Comparison of ENCODE assay signal across 9 cellular contexts in the genomic region with DNA sequence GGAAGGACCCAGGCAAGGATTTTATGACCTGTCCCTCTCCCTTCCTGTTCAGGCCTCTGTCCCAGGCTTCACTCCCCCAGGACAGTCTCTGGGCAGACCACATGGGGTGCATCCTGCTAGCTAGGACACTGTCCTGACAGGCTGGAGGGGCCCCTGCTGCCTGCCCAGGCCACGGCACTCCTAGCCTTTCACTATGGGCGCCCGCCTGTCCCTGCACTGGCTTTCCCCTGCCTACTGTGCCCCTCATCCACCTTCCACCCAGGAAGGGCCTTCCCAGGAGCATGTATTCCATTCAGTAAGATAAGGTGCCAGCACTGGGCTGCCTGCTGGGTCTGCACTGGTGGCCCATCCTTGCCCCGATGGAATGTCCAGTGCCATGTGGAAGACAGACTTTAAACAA.
DNase-seq lines count a peak whose midpoint lies in the region; ATAC-seq, FAIRE-seq and TF ChIP-seq lines count a peak whose summit lies in the region.
"Had no signal": no experiment of that assay in that cellular context is flagged by ENCODE, and none has a peak within 500 bp of the region (broad histone marks: within the 10 kb centered on the region; RNA-seq: fewer than 3 reads in every experiment).

No MANE protein-coding gene starts in this region.

- H3K4me3 Mint-ChIP-seq in CD4-positive, CD25-positive, alpha-beta regulatory T cell, result no peak overlapping the region

- H3K56ac ChIP-seq in H1 (replicated peaks; ENCODE audit: insufficient read length, low read depth, low read length), result no peak overlapping the region

- H3K4ac ChIP-seq in H1 (replicated peaks; ENCODE audit: insufficient read length, low read depth, low read length), result no peak overlapping the region
- H3K4ac ChIP-seq in trophoblast cell (ENCODE audit: low read depth, low read length), result no peak overlapping the region

- TF ChIP-seq EP300 in H1 (IDR thresholded peaks at IDR 0.05; ENCODE audit: borderline replicate concordance in 1 of 2, low read depth in 2 of 2, low read length in 2 of 2), result no peak

- 81% methylated on average over 3 of the region's 4 CpGs; no CpG with 5 or more reads in 1 of the 2 experiments for WGBS in H1 (ENCODE audit: extremely low coverage in 1 of 2, insufficient coverage in 1 of 2, insufficient read length in 1 of 2, insufficient replicate concordance in 2 of 2, low coverage in 1 of 2, low lambda C conversion rate in 2 of 2, missing lambda C conversion rate in 1 of 2), 2 experiments
- WGBS in trophoblast cell (ENCODE audit: extremely low coverage, insufficient coverage, insufficient read length), result no CpG with 5 or more reads among the region's 4 CpGs

- H3K36me3 Mint-ChIP-seq in CD4-positive, CD25-positive, alpha-beta regulatory T cell, result peaks cover 6% of the 10 kb centered on the region

- peaks cover 27% of the 10 kb centered on the region for H3K4me1 ChIP-seq in CD4-positive, CD25-positive, alpha-beta regulatory T cell (ENCODE audit: control insufficient read depth, insufficient read depth, low read length, poor library complexity, severe bottlenecking)
- H3K4me1 ChIP-seq in H1 (replicated peaks in 1 of 4; ENCODE audit: control insufficient read depth in 3 of 4, insufficient read depth in 4 of 4, low read length in 3 of 4), result peaks cover 0 to 4% (median 0%) of the 10 kb centered on the region in 4 experiments; a peak in 2 of 7 replicates
- H3K4me1 ChIP-seq in trophoblast cell (ENCODE audit: control insufficient read depth in 1 of 2, insufficient read depth in 2 of 2, low read length in 2 of 2), result peaks cover 6 to 10% of the 10 kb centered on the region in 2 experiments

- peak overlapping the region in 2 of 3 donors; percentile 69 to 90 for H3K27ac Mint-ChIP-seq in CD4-positive, CD25-positive, alpha-beta regulatory T cell

- H3K4me2 ChIP-seq in H1 (ENCODE audit: insufficient read depth in 1 of 2, low read depth in 2 of 2, low read length in 2 of 2) (no peak overlapping the region), trophoblast cell (ENCODE audit: low read length) (no peak overlapping the region)

- H4K8ac ChIP-seq in H1 (ENCODE audit: extremely low read depth, insufficient read depth, low read length) (peak overlapping the region; percentile 63; the same call in 1 of the 2 replicates), trophoblast cell (ENCODE audit: low read depth, low read length) (no peak overlapping the region)

- H3K23me2 ChIP-seq in H1 (ENCODE audit: low read depth, low read length), result no peaks in the 10 kb centered on the region

- no peak for ATAC-seq in CD4-positive, CD25-positive, alpha-beta regulatory T cell (ENCODE audit: low read depth in 2 of 2)
- ATAC-seq in HG03439 (IDR thresholded peaks at IDR 0.05; ENCODE audit: unreplicated experiment), result no peak

- no peak overlapping the region for H3K23ac ChIP-seq in H1 (ENCODE audit: insufficient read length)
- no peak overlapping the region for H3K23ac ChIP-seq in trophoblast cell (ENCODE audit: low read length)

- H2AFZ ChIP-seq in H1 (ENCODE audit: low read length) (no peak overlapping the region), trophoblast cell (ENCODE audit: insufficient read depth, low read length, poor library complexity) (no peak overlapping the region)

- H2AK5ac ChIP-seq in H1 (ENCODE audit: low read depth, low read length) (no peak overlapping the region), trophoblast cell (ENCODE audit: low read length) (peak overlapping the region; percentile 14)

- H3K9me3 Mint-ChIP-seq in CD4-positive, CD25-positive, alpha-beta regulatory T cell, result no peaks in the 10 kb centered on the region

- H3K9ac ChIP-seq in H1 (replicated peaks in 1 of 4; ENCODE audit: extremely low read depth in 1 of 4, low read depth in 3 of 4, low read length in 3 of 4) (no peak overlapping the region), trophoblast cell (ENCODE audit: low read length) (no peak overlapping the region)

- H3K9me3 ChIP-seq in CD4-positive, CD25-positive, alpha-beta regulatory T cell (ENCODE audit: control insufficient read depth in 2 of 2, low read length in 2 of 2), result no peaks in the 10 kb centered on the region
- H3K9me3 ChIP-seq in H1 (ENCODE audit: insufficient read depth in 2 of 2, low read depth in 1 of 2, low read length in 1 of 2), result no peaks in the 10 kb centered on the region
- peaks cover 5% of the 10 kb centered on the region for H3K9me3 ChIP-seq in trophoblast cell (ENCODE audit: insufficient read depth, low read depth, low read length)

- peaks cover 0 to 3% of the 10 kb centered on the region in 2 experiments for H4K20me1 ChIP-seq in H1 (replicated peaks in 1 of 2; ENCODE audit: control insufficient read depth in 1 of 2, insufficient read depth in 2 of 2, low read length in 2 of 2)

- H4K5ac ChIP-seq in H1 (ENCODE audit: insufficient read length, low read depth, low read length), result no peak overlapping the region

- H3K14ac ChIP-seq in H1 (ENCODE audit: insufficient read length) (no peak overlapping the region), trophoblast cell (ENCODE audit: low read length) (peak overlapping the region; percentile 26)

- no peak overlapping the region; the same call in 1 of the 2 replicates for H2BK15ac ChIP-seq in H1 (ENCODE audit: low read length)

- no peak overlapping the region for H3K18ac ChIP-seq in H1 (ENCODE audit: extremely low read depth, low read length)
- H3K18ac ChIP-seq in trophoblast cell (ENCODE audit: low read length), result no peak overlapping the region

- TF ChIP-seq POLR2A in H1 (IDR thresholded peaks at IDR 0.05; ENCODE audit: control extremely low read depth in 1 of 2, low read depth in 2 of 2, low read length in 2 of 2), result no peak

- H3K36me3 ChIP-seq in CD4-positive, CD25-positive, alpha-beta regulatory T cell (ENCODE audit: control insufficient read depth, insufficient read depth, low read length), result peaks cover 2% of the 10 kb centered on the region
- H3K36me3 ChIP-seq in H1 (ENCODE audit: control insufficient read depth in 2 of 4, insufficient read depth in 4 of 4, low read length in 3 of 4) (no peaks in the 10 kb centered on the region), trophoblast cell (ENCODE audit: control insufficient read depth in 1 of 2, insufficient read depth in 2 of 2, low read length in 2 of 2) (no peaks in the 10 kb centered on the region)

- H2BK120ac ChIP-seq in H1 (replicated peaks; ENCODE audit: low read depth, low read length) (no peak overlapping the region), trophoblast cell (ENCODE audit: insufficient read depth, low read length, poor library complexity) (no peak overlapping the region)

- H3K27me3 ChIP-seq in CD4-positive, CD25-positive, alpha-beta regulatory T cell (ENCODE audit: control insufficient read depth, insufficient read depth, low read length), result no peaks in the 10 kb centered on the region
- no peaks in the 10 kb centered on the region for H3K27me3 ChIP-seq in H1 (replicated peaks in 1 of 4; ENCODE audit: control insufficient read depth in 3 of 4, extremely low read depth in 1 of 4, insufficient read depth in 3 of 4, low read length in 3 of 4)
- H3K27me3 ChIP-seq in trophoblast cell (ENCODE audit: insufficient read depth, low read length), result no peaks in the 10 kb centered on the region

- no peak overlapping the region for H2BK12ac ChIP-seq in H1 (ENCODE audit: low read depth, low read length)
- no peak overlapping the region for H2BK12ac ChIP-seq in trophoblast cell (ENCODE audit: low read length)

- DNase-seq in CD4-positive, CD25-positive, alpha-beta regulatory T cell, result no peak
- DNase-seq in H1 (ENCODE audit: low read depth in 1 of 2, low spot score in 2 of 2), result no peak
- DNase-seq in trophoblast cell, result no peak
- DNase-seq in cerebellar nuclear complex (lab: John Stamatoyannopoulos, UW), result no peak
- DNase-seq in T-helper 9 cell, result no peak
- DNase-seq: NCI-H226 had no signal

- H4K91ac ChIP-seq in H1 (replicated peaks; ENCODE audit: insufficient read length, low read length) (no peak overlapping the region), trophoblast cell (ENCODE audit: low read depth, low read length) (peak overlapping the region; percentile 12)

- H2BK20ac ChIP-seq in H1 (ENCODE audit: low read length), result no peak overlapping the region

- peak overlapping the region; percentile 92 for H3K27ac ChIP-seq in C4-2B
- H3K27ac ChIP-seq in CD4-positive, CD25-positive, alpha-beta regulatory T cell (ENCODE audit: insufficient read depth, low read length, poor library complexity, severe bottlenecking), result no peak overlapping the region
- no peak overlapping the region for H3K27ac ChIP-seq in H1 (ENCODE audit: low read depth, low read length)
- H3K27ac ChIP-seq in trophoblast cell (ENCODE audit: low read depth, low read length), result no peak overlapping the region

- no peaks in the 10 kb centered on the region for H3K79me2 ChIP-seq in H1 (ENCODE audit: control insufficient read depth in 1 of 2, insufficient read depth in 2 of 2, low read length in 2 of 2)
- no peaks in the 10 kb centered on the region for H3K79me2 ChIP-seq in trophoblast cell (ENCODE audit: control insufficient read depth, insufficient read depth, low read length, poor library complexity)

- H3K27me3 Mint-ChIP-seq in CD4-positive, CD25-positive, alpha-beta regulatory T cell, result no peaks in the 10 kb centered on the region

- H2BK5ac ChIP-seq in H1 (ENCODE audit: low read depth, low read length), result no peak overlapping the region
- no peak overlapping the region for H2BK5ac ChIP-seq in trophoblast cell (ENCODE audit: low read depth, low read length, poor library complexity)

- CTCF ChIA-PET in H1 (lab: Charles Lee; ENCODE audit: partially characterized antibody), result interaction anchor here (0.6 to 7.1 kb wide), 55 partner anchors 9 to 264 kb away, joined by 3 to 108 read pairs (median 5); no protein-coding TSS in a partner anchor

- TF ChIP-seq CTCF in C4-2B (conservative IDR thresholded peaks at IDR 0.05), result no peak
- TF ChIP-seq CTCF in H1 (IDR thresholded peaks at IDR 0.05; ENCODE audit: control extremely low read depth in 1 of 3, insufficient read depth in 1 of 3, low read depth in 1 of 3, low read length in 3 of 3), result no peak

- H3K79me1 ChIP-seq in H1 (ENCODE audit: low read depth, low read length) (peaks cover 2% of the 10 kb centered on the region; the same call in 1 of the 2 replicates), trophoblast cell (ENCODE audit: low read length) (peaks cover 5% of the 10 kb centered on the region)

- H4K12ac ChIP-seq in trophoblast cell (ENCODE audit: low read depth, low read length), result no peak overlapping the region

- H3K4me3 ChIP-seq in CD4-positive, CD25-positive, alpha-beta regulatory T cell (ENCODE audit: low read depth, low read length), result no peak overlapping the region
- no peak overlapping the region for H3K4me3 ChIP-seq in H1 (ENCODE audit: extremely low read depth in 1 of 4, insufficient read depth in 2 of 4, low read depth in 3 of 4, low read length in 4 of 4)
- H3K4me3 ChIP-seq in trophoblast cell (ENCODE audit: low read depth, low read length), result no peak overlapping the region

- TF ChIP-seq RAD21 in H1 (IDR thresholded peaks at IDR 0.05 in 1 of 2, conservative IDR thresholded peaks at IDR 0.05 in 1 of 2; ENCODE audit: low read depth in 2 of 2, low read length in 2 of 2), result no peak

- POLR2A ChIA-PET in H1 (lab: Charles Lee; ENCODE audit: partially characterized antibody), result interaction anchor here (1.0 to 1.5 kb wide), 3 partner anchors 11 to 65 kb away, joined by 3 read pairs; no protein-coding TSS in a partner anchor

- peaks cover 0 to 51% (median 19%) of the 10 kb centered on the region in 4 donors for H3K4me1 Mint-ChIP-seq in CD4-positive, CD25-positive, alpha-beta regulatory T cell

- no peak for FAIRE-seq in H1 (lab: Jason Lieb, UNC)
- FAIRE-seq: H54 had no signal
